28 cellular contexts compared by ENCODE assay signal in genomic region chr17:67730706-67731105, GRCh38.
"Had no signal": no experiment of that assay in that cellular context is flagged by ENCODE, and none has a peak within 500 bp of the region (broad histone marks: within the 10 kb centered on the region; RNA-seq: fewer than 3 reads in every experiment).

No MANE protein-coding gene starts in this region.

- H3K27ac Mint-ChIP-seq: natural killer cell; nephron; neural progenitor cell; progenitor cell of endocrine pancreas; stimulated activated naive B cell treated with anti-CD40 and anti-IgM and Interleukin-4, amounts not matched to agents 10 μg/mL and 1 μg/mL and 100 μg/mL, for 72 hours; stimulated activated naive CD8-positive, alpha-beta T cell treated with anti-CD3 and anti-CD28 coated beads, Interleukin-15, Interleukin-2, amounts not matched to agents 100 ng/mL and 50 ng/mL, for 24 hours had no signal

- DNase-seq: natural killer cell; occipital lobe; ovary; posterior cingulate gyrus; psoas muscle; right cardiac atrium; right lobe of liver; sigmoid colon; small intestine; stimulated activated CD4-positive, alpha-beta T cell treated with anti-CD3 and anti-CD28 coated beads, Interleukin-15, amount 100 ng/mL, for 24 hours; stimulated activated CD4-positive, alpha-beta T cell treated with anti-CD3 and anti-CD28 coated beads, Interleukin-2, amount 100 ng/mL, for 24 hours; stimulated activated CD4-positive, alpha-beta T cell treated with anti-CD3 and anti-CD28 coated beads, Interleukin-2, amount 100 ng/mL, for 48 hours; stimulated activated CD4-positive, alpha-beta T cell treated with anti-CD3 and anti-CD28 coated beads, Interleukin-4, amount 100 ng/mL, for 24 hours; stimulated activated naive B cell treated with anti-CD40 and anti-IgM and Interleukin-4, amounts not matched to agents 10 μg/mL and 1 μg/mL and 100 μg/mL, for 72 hours; stimulated activated naive CD4-positive, alpha-beta T cell treated with Interleukin-2 at 50 U/mL for 16 hours; stomach; thyroid gland; upper lobe of left lung had no signal

- H3K4me1 Mint-ChIP-seq: nephron, neural progenitor cell had no signal

- H3K9me3 ChIP-seq: ovary, psoas muscle, right lobe of liver, sigmoid colon, thoracic aorta, thyroid gland, upper lobe of left lung, vagina had no signal

- H3K27me3 ChIP-seq: neural progenitor cell, ovary, right lobe of liver, sigmoid colon, stomach, thyroid gland, tibial nerve, upper lobe of left lung, vagina had no signal

- H3K27me3 Mint-ChIP-seq: progenitor cell of endocrine pancreas; stimulated activated naive B cell treated with anti-CD40 and anti-IgM and Interleukin-4, amounts not matched to agents 10 μg/mL and 1 μg/mL and 100 μg/mL, for 72 hours; stimulated activated naive CD8-positive, alpha-beta T cell treated with anti-CD3 and anti-CD28 coated beads, Interleukin-15, Interleukin-2, amounts not matched to agents 100 ng/mL and 50 ng/mL, for 24 hours had no signal

- H3K9ac ChIP-seq: neural progenitor cell, parathyroid adenoma had no signal

- H3K36me3 ChIP-seq: ovary had no signal

- FAIRE-seq: small intestine, urothelium cell line had no signal

- H2AFZ ChIP-seq: neural progenitor cell, parathyroid adenoma had no signal

- H3K4me3 ChIP-seq: neural progenitor cell, ovary, psoas muscle, right lobe of liver, sigmoid colon, stomach, thoracic aorta, thyroid gland, tibial nerve, upper lobe of left lung, vagina had no signal

- H3K4me2 ChIP-seq: neural progenitor cell had no signal

- H3K4me3 Mint-ChIP-seq: natural killer cell; nephron; neural progenitor cell; stimulated activated effector memory CD8-positive, alpha-beta T cell treated with anti-CD3 and anti-CD28 coated beads, Interleukin-12 subunit alpha, Interleukin-12 subunit beta, amount 100 ng/mL, for 72 hours; stimulated activated naive B cell treated with anti-CD40 and anti-IgM and Interleukin-4, amounts not matched to agents 10 μg/mL and 1 μg/mL and 100 μg/mL, for 72 hours; stimulated activated naive CD8-positive, alpha-beta T cell treated with anti-CD3 and anti-CD28 coated beads, Interleukin-15, Interleukin-2, amounts not matched to agents 100 ng/mL and 50 ng/mL, for 24 hours had no signal

- H3K4me1 ChIP-seq: neural progenitor cell, parathyroid adenoma, psoas muscle, sigmoid colon, stomach, thyroid gland, tibial nerve, upper lobe of left lung, vagina had no signal

- H3K27ac ChIP-seq: neural progenitor cell, ovary, parathyroid adenoma, psoas muscle, right lobe of liver, sigmoid colon, stomach, thoracic aorta, thyroid gland, tibial nerve, upper lobe of left lung, vagina had no signal

- H3K9me3 Mint-ChIP-seq: natural killer cell; stimulated activated effector memory CD8-positive, alpha-beta T cell treated with anti-CD3 and anti-CD28 coated beads, Interleukin-12 subunit alpha, Interleukin-12 subunit beta, amount 100 ng/mL, for 72 hours; stimulated activated naive B cell treated with anti-CD40 and anti-IgM and Interleukin-4, amounts not matched to agents 10 μg/mL and 1 μg/mL and 100 μg/mL, for 72 hours; stimulated activated naive CD8-positive, alpha-beta T cell treated with anti-CD3 and anti-CD28 coated beads, Interleukin-15, Interleukin-2, amounts not matched to agents 100 ng/mL and 50 ng/mL, for 24 hours had no signal
